Comparison of ENCODE assay signal across 1 cellular context in the genomic region with DNA sequence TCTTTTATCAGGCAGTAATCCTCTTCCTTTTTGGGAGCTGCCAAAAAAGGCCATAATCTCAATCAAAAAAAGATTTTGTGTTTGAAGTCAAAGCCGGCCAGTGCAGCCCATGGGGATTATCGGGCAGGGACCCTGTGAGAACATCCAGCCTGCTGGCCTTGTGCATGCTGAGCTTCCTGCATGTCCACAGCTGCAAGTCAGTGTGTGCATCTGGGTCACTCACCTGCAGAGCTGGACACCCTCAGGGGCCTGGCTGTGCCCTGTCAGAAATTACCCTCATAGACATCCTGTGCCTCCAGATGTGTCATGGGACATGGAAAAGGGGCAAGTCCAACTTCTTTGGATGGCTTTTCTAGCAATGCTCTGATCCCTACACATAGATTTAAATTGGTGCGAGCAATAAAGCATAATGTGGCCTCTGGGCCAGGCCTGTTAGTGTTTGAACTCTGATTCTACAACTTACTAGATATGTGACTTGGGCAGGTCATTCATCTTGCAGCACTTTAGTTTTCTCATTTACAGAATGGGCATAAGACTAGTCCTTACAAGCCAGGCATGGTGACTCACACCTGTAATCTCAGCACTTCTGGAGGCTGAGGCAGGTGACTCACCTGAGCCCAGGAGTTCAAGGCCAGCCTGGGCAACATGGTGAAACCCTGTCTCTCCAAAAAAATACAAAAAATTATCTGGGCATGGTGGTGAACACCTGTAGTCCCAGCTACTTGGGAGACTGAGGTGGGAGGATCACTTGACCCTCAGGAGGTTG.
TF ChIP-seq lines count a peak whose summit lies in the region.

No MANE protein-coding gene starts in this region.

TF ChIP-seq in liver, 16 proteins besides CTCF, POLR2A, EP300 and RAD21 (continued from another document):
- TF ChIP-seq REST (IDR thresholded peaks at IDR 0.05) = peak; percentile 16
- peak in 1 of 2 donors; percentile 37 for TF ChIP-seq JUND (IDR thresholded peaks at IDR 0.05)
- no peak for TF ChIP-seq NR2F2 (IDR thresholded peaks at IDR 0.05)
- TF ChIP-seq, protein P1, sequence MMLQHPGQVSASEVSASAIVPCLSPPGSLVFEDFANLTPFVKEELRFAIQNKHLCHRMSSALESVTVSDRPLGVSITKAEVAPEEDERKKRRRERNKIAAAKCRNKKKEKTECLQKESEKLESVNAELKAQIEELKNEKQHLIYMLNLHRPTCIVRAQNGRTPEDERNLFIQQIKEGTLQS (IDR thresholded peaks at IDR 0.05) = no peak
